ENCODE assay signal across 14 cellular contexts in the genomic region with DNA sequence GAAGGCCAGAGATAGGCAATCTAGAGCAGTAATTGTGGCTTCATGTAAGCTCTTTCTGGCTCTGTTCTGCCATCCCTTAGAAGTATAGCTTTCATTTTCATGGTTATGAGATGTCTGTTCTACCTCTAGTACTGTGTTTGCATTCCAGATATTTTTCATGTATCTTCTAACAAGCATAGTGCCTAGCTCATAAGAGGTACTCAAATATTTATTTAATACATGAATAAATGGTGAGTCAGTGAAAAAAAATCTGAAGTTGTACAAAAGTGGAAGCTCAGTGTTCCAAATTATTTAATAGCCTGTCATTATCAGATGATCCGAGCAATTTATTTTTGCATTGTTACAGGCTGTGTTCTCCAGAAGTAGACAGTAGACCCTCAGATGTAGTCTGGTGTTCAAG.
DNase-seq lines count a peak whose midpoint lies in the region; TF ChIP-seq lines count a peak whose summit lies in the region.
"Had no signal": no experiment of that assay in that cellular context is flagged by ENCODE, and none has a peak within 500 bp of the region (broad histone marks: within the 10 kb centered on the region; RNA-seq: fewer than 3 reads in every experiment).

No MANE protein-coding gene starts in this region.

- H3K4me2 ChIP-seq in fibroblast of lung (ENCODE audit: extremely low read depth, insufficient read depth, low read length) = peak overlapping the region; percentile 56

- H4K20me1 ChIP-seq in fibroblast of lung (ENCODE audit: control insufficient read depth, extremely low read depth, insufficient read depth, low read length) = no peaks in the 10 kb centered on the region

- peak overlapping the region; percentile 34 for H2AFZ ChIP-seq in fibroblast of lung (ENCODE audit: low read length)

- H3K27ac ChIP-seq in fibroblast of lung (ENCODE audit: insufficient read depth, low read length) = peak overlapping the region; percentile 37

- TF ChIP-seq CTCF in fibroblast of lung (conservative IDR thresholded peaks at IDR 0.05 in 1 of 2, IDR thresholded peaks at IDR 0.05 in 1 of 2; ENCODE audit: low read depth in 1 of 2, low read length in 2 of 2) = no peak
- no peak for TF ChIP-seq CTCF in retinal pigment epithelial cell (conservative IDR thresholded peaks at IDR 0.05; ENCODE audit: low read depth, low read length)
- no peak for TF ChIP-seq CTCF in GM10248 (IDR thresholded peaks at IDR 0.05; ENCODE audit: control extremely low read depth, extremely low read depth, low read depth, missing control alignments)

- H3K27me3 ChIP-seq in fibroblast of lung (ENCODE audit: control insufficient read depth, insufficient read depth, low read length) = no peaks in the 10 kb centered on the region

- H3K9ac ChIP-seq in fibroblast of lung (ENCODE audit: insufficient read depth, low read length) = no peak overlapping the region

- peak; percentile 7 for DNase-seq in GM03348 (ENCODE audit: low spot score)
- peak; percentile 27 for DNase-seq in OCI-M1 (lab: John Stamatoyannopoulos, UW)
- DNase-seq in fibroblast of lung (ENCODE audit: low read depth in 2 of 2) = peak; percentile 33 to 60
- peak; percentile 30 for DNase-seq in retinal pigment epithelial cell (ENCODE audit: low read depth)
- DNase-seq in activated T-cell treated with anti-CD3 and anti-CD28 coated beads, Interleukin-2, amount 50 U/mL, for 48 hours = no peak
- DNase-seq in HK-2 (ENCODE audit: unreplicated experiment) = no peak
- no peak for DNase-seq in occipital lobe (lab: John Stamatoyannopoulos, UW)
- DNase-seq in GM10248 (ENCODE audit: extremely low spot score) = no peak
- DNase-seq: activated naive CD4-positive, alpha-beta T cell treated with anti-CD3 and anti-CD28 coated beads, Interleukin-2, amount 10 ng/mL, durations not matched to agents 7 days and 5 days; CD8-positive, alpha-beta T cell; naive thymus-derived CD8-positive, alpha-beta T cell; NCI-H1694; NCI-H69; Right ventricle myocardium superior had no signal

- no peaks in the 10 kb centered on the region for H3K9me3 ChIP-seq in fibroblast of lung (ENCODE audit: control insufficient read depth, insufficient read depth, low read depth, low read length)

- no peaks in the 10 kb centered on the region for H3K79me2 ChIP-seq in fibroblast of lung (ENCODE audit: control insufficient read depth, insufficient read depth, low read length)

- peaks cover 3% of the 10 kb centered on the region for H3K4me1 ChIP-seq in fibroblast of lung (ENCODE audit: control insufficient read depth, extremely low read depth, insufficient read depth, low read length)

- CTCF ChIA-PET in GM10248 (lab: Yijun Ruan, JAX) = interaction anchor here (1.1 to 6.8 kb wide), 11 partner anchors 8 to 206 kb away, joined by 3 to 96 read pairs (median 6); a partner anchor contains a TSS

- POLR2A ChIA-PET in GM10248 (lab: Yijun Ruan, JAX) = interaction anchor here (0.5 to 0.8 kb wide), 2 partner anchors 11 to 73 kb away, joined by 3 read pairs; no protein-coding TSS in a partner anchor

- no peaks in the 10 kb centered on the region for H3K36me3 ChIP-seq in fibroblast of lung (ENCODE audit: control insufficient read depth, insufficient read depth, low read length)

- H3K4me3 ChIP-seq in fibroblast of lung (replicated peaks in 1 of 4; ENCODE audit: control extremely low read depth in 1 of 4, insufficient read depth in 1 of 4, low read depth in 3 of 4, low read length in 4 of 4) = no peak overlapping the region
- no peak overlapping the region for H3K4me3 ChIP-seq in retinal pigment epithelial cell (ENCODE audit: low read length)

Comparison
In these comparisons a context has a peak if more than half of its experiments do, and no peak if none do; other contexts are left out.
1. DNase-seq: peak in GM03348 (single experiment), OCI-M1 (single experiment), fibroblast of lung (2 of 2) and retinal pigment epithelial cell (single experiment); none in activated T-cell treated with anti-CD3 and anti-CD28 coated beads, Interleukin-2, amount 50 U/mL, for 48 hours (0 of 2), HK-2 (single experiment), occipital lobe (single experiment) and GM10248 (single experiment).